11 cellular contexts compared by ENCODE assay signal in the genomic region with DNA sequence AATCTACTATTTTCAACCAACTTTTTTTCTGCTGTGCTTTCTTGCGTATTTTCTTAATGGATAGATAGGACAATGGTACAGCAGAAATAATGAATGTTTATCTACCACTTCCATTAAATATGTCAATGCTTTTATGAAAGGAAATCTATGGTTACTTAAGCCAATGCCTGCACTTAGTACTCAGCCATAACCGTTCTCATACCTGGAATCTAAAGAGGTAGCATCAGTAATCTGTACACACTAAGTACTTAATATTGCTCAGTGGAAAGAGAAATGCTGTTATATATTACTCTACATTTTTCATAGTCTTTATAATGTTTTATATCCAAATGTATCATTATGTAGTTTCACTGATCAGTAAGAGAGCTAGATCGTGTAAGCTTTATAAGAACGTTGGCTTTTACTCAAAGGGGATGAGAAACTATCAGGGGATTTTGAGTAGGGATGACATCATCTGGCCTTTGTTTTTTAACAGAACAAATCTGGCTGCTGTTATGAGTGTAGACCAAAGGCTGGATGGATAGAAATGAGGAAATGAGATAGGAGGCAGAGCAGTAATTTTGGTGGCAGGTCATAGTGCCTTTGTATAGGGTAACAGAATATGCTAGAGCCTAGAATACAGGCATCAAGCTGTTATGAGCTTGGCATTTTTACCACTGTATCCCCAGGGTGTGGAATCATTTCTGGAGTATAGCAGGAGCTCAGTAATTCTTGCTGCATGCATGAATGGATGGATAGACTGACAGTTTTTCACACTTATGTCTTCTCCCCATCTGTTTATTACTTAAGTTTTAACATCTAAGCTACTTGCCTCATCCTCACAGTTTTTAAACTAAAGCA. TPM values are rescaled to one million over a fixed set of nuclear protein-coding genes. Genes with fewer than 3 reads are reported as not detected.
A peak's percentile ranks its signal among the peaks of the same experiment; 100 is the strongest.
DNase-seq lines count a peak whose midpoint lies in the region; ATAC-seq and TF ChIP-seq lines count a peak whose summit lies in the region.
"Had no signal": no experiment of that assay in that cellular context is flagged by ENCODE, and none has a peak within 500 bp of the region (broad histone marks: within the 10 kb centered on the region; RNA-seq: fewer than 3 reads in every experiment).

No MANE protein-coding gene starts in this region.

- no peak overlapping the region for H3K4me3 Mint-ChIP-seq in activated B cell treated with CpG ODN at 0.5 μM for 24 hours
- no peak overlapping the region for H3K4me3 Mint-ChIP-seq in endothelial cell (ENCODE audit: unreplicated experiment)

- ATAC-seq in GM18505 (IDR thresholded peaks at IDR 0.05; ENCODE audit: unreplicated experiment) (peak; percentile 100), GM21381 (IDR thresholded peaks at IDR 0.05; ENCODE audit: unreplicated experiment) (peak; percentile 99), HG03103 (IDR thresholded peaks at IDR 0.05; ENCODE audit: low read depth, unreplicated experiment) (peak; percentile 100), activated B cell treated with CpG ODN at 0.5 μM for 24 hours (ENCODE audit: low read depth) (peak; percentile 88)
- ATAC-seq: heart right ventricle had no signal

- H2AFZ ChIP-seq in SK-N-SH (ENCODE audit: low read depth), result no peak overlapping the region

- no peaks in the 10 kb centered on the region for H3F3A ChIP-seq in SK-N-SH (replicated peaks; ENCODE audit: insufficient read depth)

- TF ChIP-seq POLR2A in GM18505 (IDR thresholded peaks at IDR 0.05; ENCODE audit: borderline replicate concordance, extremely low read depth, insufficient read depth, insufficient read length), result no peak

- no peak overlapping the region for H3K4me3 ChIP-seq in right atrium auricular region
- no peak overlapping the region for H3K4me3 ChIP-seq in SK-N-SH (ENCODE audit: low read depth in 2 of 2, low read length in 1 of 2)
- H3K4me3 ChIP-seq: heart right ventricle had no signal

- H3K9ac ChIP-seq in SK-N-SH, result no peak overlapping the region

- 17% methylated on average over 4 of the region's 4 CpGs for WGBS in SK-N-SH (ENCODE audit: low lambda C conversion rate)

- H3K27ac Mint-ChIP-seq in activated B cell treated with CpG ODN at 0.5 μM for 24 hours (no peak overlapping the region), endothelial cell (ENCODE audit: unreplicated experiment) (no peak overlapping the region)

- H3K4me1 ChIP-seq in right atrium auricular region (no peaks in the 10 kb centered on the region), SK-N-SH (ENCODE audit: control insufficient read depth in 1 of 2, insufficient read depth in 2 of 2, low read depth in 1 of 2, low read length in 1 of 2) (no peaks in the 10 kb centered on the region)
- H3K4me1 ChIP-seq: heart right ventricle had no signal

- H3K9me3 ChIP-seq in right atrium auricular region (peaks cover 0 to 10% of the 10 kb centered on the region in 2 donors), SK-N-SH (no peaks in the 10 kb centered on the region)

- H3K36me3 Mint-ChIP-seq in activated B cell treated with CpG ODN at 0.5 μM for 24 hours (ENCODE audit: low read depth), result no peaks in the 10 kb centered on the region
- no peaks in the 10 kb centered on the region for H3K36me3 Mint-ChIP-seq in endothelial cell (ENCODE audit: low read depth, unreplicated experiment)

- H3K27ac ChIP-seq in right atrium auricular region, result no peak overlapping the region
- H3K27ac ChIP-seq in SK-N-SH (ENCODE audit: low read depth in 2 of 2, low read length in 1 of 2), result no peak overlapping the region
- H3K27ac ChIP-seq: heart right ventricle had no signal

- H3K79me2 ChIP-seq in SK-N-SH (ENCODE audit: insufficient read depth), result no peaks in the 10 kb centered on the region

- CTCF ChIA-PET in activated B cell treated with CpG ODN at 0.5 μM for 24 hours (lab: Charles Lee), result no interaction called here
- CTCF ChIA-PET in SK-N-SH (lab: Yijun Ruan, JAX), result no interaction called here

- H3K9me2 ChIP-seq in SK-N-SH, result no peaks in the 10 kb centered on the region

- H3K4me2 ChIP-seq in SK-N-SH, result no peak overlapping the region

- H3K4me1 Mint-ChIP-seq in activated B cell treated with CpG ODN at 0.5 μM for 24 hours, result peaks cover 5% of the 10 kb centered on the region
- H3K4me1 Mint-ChIP-seq in endothelial cell (ENCODE audit: unreplicated experiment), result no peaks in the 10 kb centered on the region

- TF ChIP-seq CTCF in activated B cell treated with CpG ODN at 0.5 μM for 24 hours (IDR thresholded peaks at IDR 0.05) (no peak), right atrium auricular region (IDR thresholded peaks at IDR 0.05) (no peak), SK-N-SH (IDR thresholded peaks at IDR 0.05) (no peak), endothelial cell (IDR thresholded peaks at IDR 0.05; ENCODE audit: unreplicated experiment) (no peak)

- no peaks in the 10 kb centered on the region for H4K20me1 ChIP-seq in SK-N-SH (ENCODE audit: insufficient read depth)

- H3K9me3 Mint-ChIP-seq in activated B cell treated with CpG ODN at 0.5 μM for 24 hours (peaks cover 4% of the 10 kb centered on the region), endothelial cell (ENCODE audit: unreplicated experiment) (peaks cover 23% of the 10 kb centered on the region)

- H3K36me3 ChIP-seq in right atrium auricular region (no peaks in the 10 kb centered on the region), SK-N-SH (replicated peaks in 1 of 2; ENCODE audit: control insufficient read depth in 1 of 2, insufficient read depth in 2 of 2, low read length in 1 of 2) (no peaks in the 10 kb centered on the region)
- H3K36me3 ChIP-seq: heart right ventricle had no signal

- TF ChIP-seq RAD21 in SK-N-SH (IDR thresholded peaks at IDR 0.05; ENCODE audit: low read length), result no peak

- POLR2A ChIA-PET in activated B cell treated with CpG ODN at 0.5 μM for 24 hours (lab: Charles Lee) (no interaction called here), SK-N-SH (lab: Yijun Ruan, JAX) (no interaction called here)

- TF ChIP-seq EP300 in SK-N-SH (IDR thresholded peaks at IDR 0.05; ENCODE audit: borderline replicate concordance in 1 of 2, low read depth in 1 of 2, low read length in 1 of 2), result no peak

- H3K27me3 ChIP-seq in right atrium auricular region, result no peaks in the 10 kb centered on the region
- no peaks in the 10 kb centered on the region for H3K27me3 ChIP-seq in SK-N-SH (ENCODE audit: insufficient read depth)
- H3K27me3 ChIP-seq: heart right ventricle had no signal

- H3K27me3 Mint-ChIP-seq in activated B cell treated with CpG ODN at 0.5 μM for 24 hours (no peaks in the 10 kb centered on the region), endothelial cell (ENCODE audit: unreplicated experiment) (no peaks in the 10 kb centered on the region)

- intact Hi-C loops in activated B cell treated with CpG ODN at 0.5 μM for 24 hours (cut with micrococcal nuclease), result no loop called here

- DNase-seq in activated B cell treated with CpG ODN at 0.5 μM for 24 hours (no peak), NCI-H2171 treated with DMSO at 0.1 percent for 48 hours (lab: John Stamatoyannopoulos, UW) (no peak), right atrium auricular region (ENCODE audit: low spot score) (no peak), SK-N-SH (no peak), endothelial cell (ENCODE audit: low spot score) (no peak)
- DNase-seq: activated CD4-positive, alpha-beta T cell treated with anti-CD3 and anti-CD28 coated beads for 4 hours; heart right ventricle; NCI-H82 had no signal

TF ChIP-seq in SK-N-SH, 30 proteins besides CTCF, POLR2A, EP300 and RAD21 (continues in another document):
- TF ChIP-seq MEF2A (IDR thresholded peaks at IDR 0.05; ENCODE audit: borderline replicate concordance, low read depth) (no peak), JUND (IDR thresholded peaks at IDR 0.05) (no peak), FOXM1 (IDR thresholded peaks at IDR 0.05; ENCODE audit: low read depth) (no peak), CHD2 (IDR thresholded peaks at IDR 0.05; ENCODE audit: low read length, partially characterized antibody) (no peak), SMC3 (IDR thresholded peaks at IDR 0.05; ENCODE audit: low read depth, low read length) (no peak), SIN3A (IDR thresholded peaks at IDR 0.05; ENCODE audit: borderline replicate concordance, low read depth, low read length) (no peak), RFX5 (IDR thresholded peaks at IDR 0.05; ENCODE audit: low read length) (no peak), FOXJ3 (CRISPR knock-in tag; IDR thresholded peaks at IDR 0.05) (no peak), TCF12 (IDR thresholded peaks at IDR 0.05) (no peak), YY1 (IDR thresholded peaks at IDR 0.05; ENCODE audit: low read depth) (no peak), TAF1 (IDR thresholded peaks at IDR 0.05; ENCODE audit: borderline replicate concordance, low read depth, low read length) (no peak), NFIC (IDR thresholded peaks at IDR 0.05; ENCODE audit: borderline replicate concordance) (no peak), TEAD4 (IDR thresholded peaks at IDR 0.05; ENCODE audit: borderline replicate concordance, insufficient read depth) (no peak), GATA2 (CRISPR knock-in tag; IDR thresholded peaks at IDR 0.05) (no peak)
- TF ChIP-seq, protein P1, sequence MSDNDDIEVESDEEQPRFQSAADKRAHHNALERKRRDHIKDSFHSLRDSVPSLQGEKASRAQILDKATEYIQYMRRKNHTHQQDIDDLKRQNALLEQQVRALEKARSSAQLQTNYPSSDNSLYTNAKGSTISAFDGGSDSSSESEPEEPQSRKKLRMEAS (IDR thresholded peaks at IDR 0.05; ENCODE audit: low read depth), result no peak
- TF ChIP-seq, protein P2, sequence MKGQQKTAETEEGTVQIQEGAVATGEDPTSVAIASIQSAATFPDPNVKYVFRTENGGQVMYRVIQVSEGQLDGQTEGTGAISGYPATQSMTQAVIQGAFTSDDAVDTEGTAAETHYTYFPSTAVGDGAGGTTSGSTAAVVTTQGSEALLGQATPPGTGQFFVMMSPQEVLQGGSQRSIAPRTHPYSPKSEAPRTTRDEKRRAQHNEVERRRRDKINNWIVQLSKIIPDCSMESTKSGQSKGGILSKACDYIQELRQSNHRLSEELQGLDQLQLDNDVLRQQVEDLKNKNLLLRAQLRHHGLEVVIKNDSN (IDR thresholded peaks at IDR 0.05; ENCODE audit: borderline replicate concordance, low read depth), result no peak
- TF ChIP-seq, protein P3, sequence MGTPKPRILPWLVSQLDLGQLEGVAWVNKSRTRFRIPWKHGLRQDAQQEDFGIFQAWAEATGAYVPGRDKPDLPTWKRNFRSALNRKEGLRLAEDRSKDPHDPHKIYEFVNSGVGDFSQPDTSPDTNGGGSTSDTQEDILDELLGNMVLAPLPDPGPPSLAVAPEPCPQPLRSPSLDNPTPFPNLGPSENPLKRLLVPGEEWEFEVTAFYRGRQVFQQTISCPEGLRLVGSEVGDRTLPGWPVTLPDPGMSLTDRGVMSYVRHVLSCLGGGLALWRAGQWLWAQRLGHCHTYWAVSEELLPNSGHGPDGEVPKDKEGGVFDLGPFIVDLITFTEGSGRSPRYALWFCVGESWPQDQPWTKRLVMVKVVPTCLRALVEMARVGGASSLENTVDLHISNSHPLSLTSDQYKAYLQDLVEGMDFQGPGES (IDR thresholded peaks at IDR 0.05; ENCODE audit: low read depth, low read length), result no peak

RNA-seq across cellular contexts. Expression of a gene that starts 34.0 kb away (rescaled TPM):
- 9.3 and 9.8 TPM in 2 replicates for total RNA-seq in activated B cell treated with CpG ODN at 0.5 μM for 24 hours
- 1 to 10 TPM; 2.6 to 3.6 TPM for total RNA-seq in right atrium auricular region
- polyA plus RNA-seq in SK-N-SH (2012; rRNA removed), result 2.6 and 3.5 TPM in 2 replicates
- polyA plus RNA-seq in SK-N-SH (2012; cell fraction: cytosol; rRNA removed), result 1.7 and 2.2 TPM in 2 replicates
- polyA plus RNA-seq in SK-N-SH (2012; cell fraction: nucleus; rRNA removed), result 2.5 and 4.2 TPM in 2 replicates
- total RNA-seq in endothelial cell (ENCODE audit: unreplicated experiment), result 0.44 TPM
